ENCODE assay signal across 8 cellular contexts in genomic region chr11:77993902-77994301, GRCh38. TPM values are rescaled to one million over a fixed set of nuclear protein-coding genes. Genes with fewer than 3 reads are reported as not detected.
A peak's percentile ranks its signal among the peaks of the same experiment; 100 is the strongest.
DNase-seq lines count a peak whose midpoint lies in the region; ATAC-seq, FAIRE-seq and TF ChIP-seq lines count a peak whose summit lies in the region.

No MANE protein-coding gene starts in this region.

- H3K27me3 Mint-ChIP-seq in activated T-cell treated with anti-CD3 and anti-CD28 coated beads, Interleukin-2, amount 50 U/mL, for 24 hours, result no peaks in the 10 kb centered on the region
- H3K27me3 Mint-ChIP-seq in activated naive CD8-positive, alpha-beta T cell treated with anti-CD3 and anti-CD28 coated beads, Interleukin-2, amount 10 ng/mL, durations not matched to agents 7 days and 5 days, result no peaks in the 10 kb centered on the region

- H3K9me3 Mint-ChIP-seq in activated T-cell treated with anti-CD3 and anti-CD28 coated beads, Interleukin-2, amount 50 U/mL, for 24 hours, result no peaks in the 10 kb centered on the region
- H3K9me3 Mint-ChIP-seq in activated naive CD8-positive, alpha-beta T cell treated with anti-CD3 and anti-CD28 coated beads, Interleukin-2, amount 10 ng/mL, durations not matched to agents 7 days and 5 days, result no peaks in the 10 kb centered on the region

- H3K27ac Mint-ChIP-seq in activated T-cell treated with anti-CD3 and anti-CD28 coated beads, Interleukin-2, amount 50 U/mL, for 24 hours, result peak overlapping the region; percentile 92
- H3K27ac Mint-ChIP-seq in activated naive CD8-positive, alpha-beta T cell treated with anti-CD3 and anti-CD28 coated beads, Interleukin-2, amount 10 ng/mL, durations not matched to agents 7 days and 5 days, result peak overlapping the region; percentile 91

- peaks cover 9 to 14% of the 10 kb centered on the region in 2 donors for H3K4me1 ChIP-seq in thyroid gland

- peaks cover 27% of the 10 kb centered on the region for H3K36me3 Mint-ChIP-seq in activated T-cell treated with anti-CD3 and anti-CD28 coated beads, Interleukin-2, amount 50 U/mL, for 24 hours (ENCODE audit: low read depth)
- H3K36me3 Mint-ChIP-seq in activated naive CD8-positive, alpha-beta T cell treated with anti-CD3 and anti-CD28 coated beads, Interleukin-2, amount 10 ng/mL, durations not matched to agents 7 days and 5 days, result peaks cover 2% of the 10 kb centered on the region

- H3K27me3 ChIP-seq in kidney epithelial cell (ENCODE audit: control insufficient read depth, insufficient read depth, low read length) (no peaks in the 10 kb centered on the region), thyroid gland (no peaks in the 10 kb centered on the region)

- H3K4me1 Mint-ChIP-seq in activated T-cell treated with anti-CD3 and anti-CD28 coated beads, Interleukin-2, amount 50 U/mL, for 24 hours (ENCODE audit: low read depth), result peaks cover 28% of the 10 kb centered on the region
- peaks cover 12% of the 10 kb centered on the region for H3K4me1 Mint-ChIP-seq in activated naive CD8-positive, alpha-beta T cell treated with anti-CD3 and anti-CD28 coated beads, Interleukin-2, amount 10 ng/mL, durations not matched to agents 7 days and 5 days

- no peak for TF ChIP-seq CTCF in kidney epithelial cell (IDR thresholded peaks at IDR 0.05; ENCODE audit: insufficient read depth, low read length, poor library complexity, severe bottlenecking)
- TF ChIP-seq CTCF in thyroid gland (IDR thresholded peaks at IDR 0.05), result no peak

- TF ChIP-seq POLR2A in thyroid gland (IDR thresholded peaks at IDR 0.05), result no peak

- H3K4me3 ChIP-seq in kidney epithelial cell (ENCODE audit: low read depth, low read length), result peak overlapping the region; percentile 77
- peak overlapping the region; percentile 34 to 56 (median 49) for H3K4me3 ChIP-seq in thyroid gland (replicated peaks in 1 of 3)

- H3K36me3 ChIP-seq in kidney epithelial cell (ENCODE audit: control insufficient read depth, insufficient read depth, low read length) (no peaks in the 10 kb centered on the region), thyroid gland (peaks cover 6 to 13% of the 10 kb centered on the region in 2 donors)

- 3 to 4% methylated on average over 11 of the region's 11 CpGs for WGBS in thyroid gland, 2 donors

- no peak for DNase-seq in activated T-cell treated with anti-CD3 and anti-CD28 coated beads, Interleukin-2, amount 50 U/mL, for 24 hours
- no peak for DNase-seq in activated T-cell treated with anti-CD3 and anti-CD28 coated beads, Interleukin-2, amount 50 U/mL, for 1 hour
- no peak for DNase-seq in activated naive CD8-positive, alpha-beta T cell treated with anti-CD3 and anti-CD28 coated beads, Interleukin-2, amount 10 ng/mL, durations not matched to agents 7 days and 5 days
- DNase-seq in kidney epithelial cell (ENCODE audit: low read depth) (no peak), thyroid gland (no peak), NCI-H1930 (lab: John Stamatoyannopoulos, UW) (no peak), RCC 7860 (ENCODE audit: low spot score) (no peak)

- ATAC-seq in activated naive CD8-positive, alpha-beta T cell treated with anti-CD3 and anti-CD28 coated beads, Interleukin-2, amount 10 ng/mL, durations not matched to agents 7 days and 5 days (ENCODE audit: low read depth), result no peak
- ATAC-seq in HG02973 (IDR thresholded peaks at IDR 0.05; ENCODE audit: unreplicated experiment), result no peak

- POLR2A ChIA-PET in activated naive CD8-positive, alpha-beta T cell treated with anti-CD3 and anti-CD28 coated beads, Interleukin-2, amount 10 ng/mL, durations not matched to agents 7 days and 5 days (lab: Charles Lee), result interaction anchor here (0.6 to 1.7 kb wide), 5 partner anchors 14 to 832 kb away, joined by 3 to 20 read pairs (median 5); partner anchors contain the start of genes ALG8 and RSF1

- intact Hi-C loops in thyroid gland (cut with DNase I), result loop anchor here (5.0 kb wide), 1 partner anchor 172 kb away; the partner anchor contains the start of genes AAMDC and RSF1

- FAIRE-seq in RCC 7860 (lab: Jason Lieb, UNC), result no peak

- peak overlapping the region; percentile 96 for H3K4me3 Mint-ChIP-seq in activated T-cell treated with anti-CD3 and anti-CD28 coated beads, Interleukin-2, amount 50 U/mL, for 24 hours
- H3K4me3 Mint-ChIP-seq in activated naive CD8-positive, alpha-beta T cell treated with anti-CD3 and anti-CD28 coated beads, Interleukin-2, amount 10 ng/mL, durations not matched to agents 7 days and 5 days, result peak overlapping the region; percentile 95

- H3K27ac ChIP-seq in thyroid gland, result peak overlapping the region in 1 of 3 donors; percentile 63

- no peaks in the 10 kb centered on the region for H3K9me3 ChIP-seq in thyroid gland

RNA-seq across cellular contexts. Expression of gene INTS4, which starts 0.6 kb away (rescaled TPM):
- total RNA-seq in activated naive CD8-positive, alpha-beta T cell treated with anti-CD3 and anti-CD28 coated beads, Interleukin-2, amount 10 ng/mL, durations not matched to agents 7 days and 5 days, result 10 to 100 TPM; 53.9 to 56.8 TPM
- total RNA-seq in kidney epithelial cell (22.8 and 32.5 TPM in 2 replicates), thyroid gland (10 to 100 TPM; 31.9 to 53.8 (median 43.7) TPM)

RNA-seq across cellular contexts. Expression of gene KCTD14, which starts 29.2 kb away (rescaled TPM):
- under 1 TPM in 1 of 2 experiments, not detected in 1; 0.22 TPM for total RNA-seq in activated naive CD8-positive, alpha-beta T cell treated with anti-CD3 and anti-CD28 coated beads, Interleukin-2, amount 10 ng/mL, durations not matched to agents 7 days and 5 days
- total RNA-seq in kidney epithelial cell (6.2 and 6.7 TPM in 2 replicates), thyroid gland (10 to 100 TPM; 11.6 to 23.7 (median 14.4) TPM)
